ENCODE assay signal across 2 cellular contexts in genomic region chr12:112913888-112914287, GRCh38. TPM values are rescaled to one million over a fixed set of nuclear protein-coding genes. Genes with fewer than 3 reads are reported as not detected.
DNase-seq lines count a peak whose midpoint lies in the region; ATAC-seq and TF ChIP-seq lines count a peak whose summit lies in the region.
"Not testable (repeated sequence)": the region's sequence is repeated elsewhere in the genome, so short reads cannot be mapped to it uniquely, and the experiment has no call there.

No MANE protein-coding gene starts in this region.

- intact Hi-C loops in left colon (cut with DNase I, micrococcal nuclease); mucosa of descending colon (cut with DNase I, micrococcal nuclease): not testable (repeated sequence)

- not testable (repeated sequence) for DNase-seq in left colon, mucosa of descending colon

- not testable (repeated sequence) for H3K4me3 ChIP-seq in mucosa of descending colon

- H3K9me3 ChIP-seq in mucosa of descending colon = not testable (repeated sequence)

- TF ChIP-seq CTCF in mucosa of descending colon (IDR thresholded peaks at IDR 0.05) = not testable (repeated sequence)

- ATAC-seq in left colon (peak; percentile 55), mucosa of descending colon (peak; percentile 55)

- peaks cover 15% of the 10 kb centered on the region for H3K4me1 ChIP-seq in mucosa of descending colon (ENCODE audit: low read depth)

- H3K36me3 ChIP-seq in mucosa of descending colon (ENCODE audit: low read depth) = not testable (repeated sequence)

RNA-seq across cellular contexts. Expression of gene OAS1, which starts 7.1 kb away (rescaled TPM):
- total RNA-seq in left colon (100 to 1,000 TPM in 1 of 2 donors, 10 to 100 TPM in 1; 97.4 to 104 TPM), mucosa of descending colon (100 to 1,000 TPM in 2 of 3 donors, 10 to 100 TPM in 1; 67.9 to 162 (median 103) TPM)

RNA-seq across cellular contexts. Expression of gene OAS3, which starts 24.4 kb away (rescaled TPM):
- 10 to 100 TPM; 12.9 to 27.2 TPM for total RNA-seq in left colon
- 10 to 100 TPM; 14.8 to 27.4 (median 22.3) TPM for total RNA-seq in mucosa of descending colon
